Comparison of ENCODE assay signal across 8 cellular contexts in the genomic region with DNA sequence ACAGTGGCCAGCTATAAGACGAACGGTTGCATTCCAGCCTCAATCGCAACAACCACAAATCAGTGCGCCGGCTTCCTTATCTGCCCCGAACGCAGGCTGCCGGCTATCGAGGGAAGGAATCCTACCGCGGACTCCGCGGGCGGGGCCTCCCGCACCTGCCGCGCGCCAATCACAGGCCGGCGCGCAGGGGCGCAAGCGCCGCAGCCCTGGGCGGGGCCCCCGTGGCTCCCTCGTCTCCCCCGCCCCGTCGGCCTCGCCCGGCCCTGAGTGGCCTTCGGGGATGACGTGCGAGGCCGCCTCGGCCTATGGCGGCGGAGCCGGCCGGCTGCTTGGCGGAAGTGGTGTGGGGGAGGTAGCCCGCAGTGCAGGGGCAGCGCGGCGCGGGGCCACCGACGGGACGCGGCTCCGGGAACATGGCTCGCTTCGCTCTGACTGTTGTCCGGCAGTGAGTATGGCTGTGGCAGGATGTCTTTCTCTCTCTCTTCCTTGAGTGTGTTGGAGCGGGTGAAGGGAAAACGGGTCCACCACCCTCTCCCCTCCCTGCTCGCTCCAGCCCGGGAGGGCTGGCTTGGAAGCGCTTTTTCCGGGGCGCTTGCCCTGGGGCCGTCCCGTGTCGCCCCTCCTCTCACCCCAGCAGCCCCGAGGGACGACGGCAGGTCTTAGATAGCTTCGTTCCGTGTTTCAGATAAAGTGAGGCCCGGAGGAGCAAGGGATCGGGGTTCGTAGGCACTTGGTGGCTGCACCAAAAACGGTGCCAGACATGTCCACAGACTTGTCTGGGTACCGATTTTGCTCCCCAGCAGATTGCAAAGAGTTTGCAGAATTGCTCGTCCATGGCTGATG. TPM values are rescaled to one million over a fixed set of nuclear protein-coding genes. Genes with fewer than 3 reads are reported as not detected.
DNase-seq lines count a peak whose midpoint lies in the region; ATAC-seq and TF ChIP-seq lines count a peak whose summit lies in the region.

A gene with protein sequence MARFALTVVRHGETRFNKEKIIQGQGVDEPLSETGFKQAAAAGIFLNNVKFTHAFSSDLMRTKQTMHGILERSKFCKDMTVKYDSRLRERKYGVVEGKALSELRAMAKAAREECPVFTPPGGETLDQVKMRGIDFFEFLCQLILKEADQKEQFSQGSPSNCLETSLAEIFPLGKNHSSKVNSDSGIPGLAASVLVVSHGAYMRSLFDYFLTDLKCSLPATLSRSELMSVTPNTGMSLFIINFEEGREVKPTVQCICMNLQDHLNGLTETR (plus strand): TSS at position 355 of the 843 bp plus-strand sequence. CDS start 59 bp downstream, at position 414.

- ATAC-seq in GM18907 (IDR thresholded peaks at IDR 0.05; ENCODE audit: unreplicated experiment) (peak; percentile 95), HG03139 (IDR thresholded peaks at IDR 0.05; ENCODE audit: unreplicated experiment) (peak; percentile 96)

- H3K9ac ChIP-seq in mammary epithelial cell (ENCODE audit: insufficient read depth, low read length) (peak within 1 kb of the TSS; percentile 77), iPS-20b (ENCODE audit: low read depth, low read length) (peak within 1 kb of the TSS; percentile 97)

- H4K20me1 ChIP-seq in mammary epithelial cell (ENCODE audit: insufficient read depth, low read length): peaks cover 4% of the 10 kb centered on the region

- H3K27ac ChIP-seq in WERI-Rb-1 (peak within 1 kb of the TSS; percentile 94), mammary epithelial cell (ENCODE audit: insufficient read depth, low read depth, low read length) (peak within 1 kb of the TSS; percentile 87), iPS-20b (ENCODE audit: low read length) (no peak within 1 kb of the TSS), skin epidermis (peak within 1 kb of the TSS; percentile 51 to 94 (median 90))

- H3K36me3 ChIP-seq in WERI-Rb-1: peaks cover 24% of the 10 kb centered on the region
- H3K36me3 ChIP-seq in mammary epithelial cell (ENCODE audit: insufficient read depth, low read length): peaks cover 13% of the 10 kb centered on the region
- peaks cover 9% of the 10 kb centered on the region for H3K36me3 ChIP-seq in iPS-20b (ENCODE audit: insufficient read depth, low read depth, low read length)

- H3K9me3 ChIP-seq in WERI-Rb-1 (ENCODE audit: severe bottlenecking) (no peaks in the 10 kb centered on the region), mammary epithelial cell (replicated peaks; ENCODE audit: insufficient read depth, low read length) (no peaks in the 10 kb centered on the region), iPS-20b (ENCODE audit: insufficient read depth, low read depth, low read length) (no peaks in the 10 kb centered on the region)

- BruUV-seq in mammary epithelial cell (replicated peaks; lab: Mats Ljungman, UMichigan): TSS peak; percentile 64

- H3K4me1 ChIP-seq in mammary epithelial cell (ENCODE audit: insufficient read depth, low read length) (peaks cover 14% of the 10 kb centered on the region), iPS-20b (ENCODE audit: insufficient read depth, low read length) (no peaks in the 10 kb centered on the region)

- DNase-seq in AG04449 (ENCODE audit: low read depth, low spot score): peak; percentile 42
- peak; percentile 62 for DNase-seq in NCI-H2196 treated with DMSO at 0.1 percent for 48 hours (lab: John Stamatoyannopoulos, UW; ENCODE audit: unreplicated experiment)
- peak; percentile 93 for DNase-seq in WERI-Rb-1
- DNase-seq in mammary epithelial cell: peak; percentile 97

- CTCF ChIA-PET in AG04449 (lab: Yijun Ruan, JAX): interaction anchor here (1.0 to 2.8 kb wide), 3 partner anchors 10 to 44 kb away, joined by 4 to 14 read pairs (median 5); no protein-coding TSS in a partner anchor
- CTCF ChIA-PET in mammary epithelial cell (lab: Charles Lee; ENCODE audit: low non-redundant PET): no interaction called here

- WGBS in mammary epithelial cell (ENCODE audit: low coverage, missing lambda C conversion rate): 4% methylated on average over 16 of the region's 76 CpGs

- dilution Hi-C loops in mammary epithelial cell (cut with HindIII; ENCODE audit: low sequenced_read_pairs): loop anchor here (10.0 kb wide), 1 partner anchor 64 kb away; no protein-coding TSS in a partner anchor

- in situ Hi-C loops in mammary epithelial cell (cut with MboI; ENCODE audit: low sequenced_read_pairs in 2 of 2): loop anchor here in 1 of 2 donors (25.0 kb wide), 1 partner anchor 216 kb away; the partner anchor contains the start of gene RAD51AP1

- intact Hi-C loops in mammary epithelial cell (cut with micrococcal nuclease): loop anchor here (1.0 kb wide), 1 partner anchor 13 kb away; no protein-coding TSS in a partner anchor

- H3K4me2 ChIP-seq in mammary epithelial cell (ENCODE audit: insufficient read depth, low read depth, low read length): peak within 1 kb of the TSS; percentile 76

- peak within 1 kb of the TSS; percentile 96 for H2AFZ ChIP-seq in mammary epithelial cell (ENCODE audit: low read depth, low read length)

- peak within 1 kb of the TSS; percentile 93 for H3K4me3 ChIP-seq in AG04449 (ENCODE audit: low read depth, low read length)
- H3K4me3 ChIP-seq in WERI-Rb-1 (ENCODE audit: low read depth, low read length): peak within 1 kb of the TSS; percentile 86
- H3K4me3 ChIP-seq in mammary epithelial cell (replicated peaks in 1 of 3; ENCODE audit: insufficient read depth in 1 of 3, low read depth in 2 of 3, low read length in 3 of 3): peak within 1 kb of the TSS; percentile 87 to 97 (median 90)
- peak within 1 kb of the TSS; percentile 99 for H3K4me3 ChIP-seq in iPS-20b (ENCODE audit: low read length)
- H3K4me3 ChIP-seq in skin epidermis: peak within 1 kb of the TSS; percentile 62 to 97 (median 82)

- TF ChIP-seq CTCF in AG04449 (IDR thresholded peaks at IDR 0.05; ENCODE audit: insufficient read depth, low read length, missing control alignments) (no peak), WERI-Rb-1 (IDR thresholded peaks at IDR 0.05; ENCODE audit: low read depth, low read length) (no peak), mammary epithelial cell (conservative IDR thresholded peaks at IDR 0.05 in 1 of 2, IDR thresholded peaks at IDR 0.05 in 1 of 2; ENCODE audit: extremely low read depth in 1 of 2, insufficient read depth in 1 of 2, low read depth in 1 of 2, low read length in 2 of 2) (no peak)

- POLR2A ChIA-PET in AG04449 (lab: Yijun Ruan, JAX): interaction anchor here (0.6 kb wide), 1 partner anchor 290 kb away, joined by 3 read pairs; no protein-coding TSS in a partner anchor

- H3K27me3 ChIP-seq in WERI-Rb-1 (ENCODE audit: insufficient read depth, low read depth, severe bottlenecking) (no peaks in the 10 kb centered on the region), mammary epithelial cell (ENCODE audit: insufficient read depth, low read length) (no peaks in the 10 kb centered on the region), iPS-20b (ENCODE audit: insufficient read depth, low read length) (peaks cover 10% of the 10 kb centered on the region; the same call in 1 of the 2 replicates)

- H3K79me2 ChIP-seq in mammary epithelial cell (ENCODE audit: insufficient read depth, low read length): peaks cover 50% of the 10 kb centered on the region

RNA-seq across cellular contexts. Expression of the gene that starts here (rescaled TPM):
- 10 to 100 TPM; 42.8 to 68.2 TPM for total RNA-seq in mammary epithelial cell
- polyA plus RNA-seq in mammary epithelial cell: 15.5 TPM
- 3.8 TPM for polyA minus RNA-seq in mammary epithelial cell

Comparison
In these comparisons a context has a peak if more than half of its experiments do, and no peak if none do; other contexts are left out.
1. DNase-seq: peak in every context shown above with its lines; median percentile 97 in mammary epithelial cell; 93 in WERI-Rb-1; 62 in NCI-H2196 treated with DMSO at 0.1 percent for 48 hours; 42 in AG04449.